In the genomic region with DNA sequence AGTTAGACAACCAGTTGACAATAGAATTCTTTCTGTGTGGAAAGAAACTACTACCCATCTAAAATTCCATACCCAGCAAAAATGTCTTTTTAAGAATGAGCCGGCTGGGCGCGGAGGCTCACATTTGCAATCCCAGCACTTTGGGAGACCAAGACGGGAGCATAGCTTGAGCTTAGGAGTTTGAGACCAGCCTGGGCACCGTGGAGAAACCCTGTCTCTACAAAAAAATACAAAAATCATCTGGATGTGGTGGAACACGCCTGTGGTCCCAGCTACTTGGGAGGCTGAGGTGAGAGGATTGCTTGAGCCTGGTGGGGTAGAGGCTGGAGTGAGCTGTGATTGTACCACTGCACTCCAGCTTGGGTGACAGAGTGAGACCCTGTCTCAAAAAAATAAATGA, we compare ENCODE assay signal across 21 cellular contexts.
DNase-seq lines count a peak whose midpoint lies in the region; ATAC-seq, FAIRE-seq and TF ChIP-seq lines count a peak whose summit lies in the region.
"Had no signal": no experiment of that assay in that cellular context is flagged by ENCODE, and none has a peak within 500 bp of the region (broad histone marks: within the 10 kb centered on the region; RNA-seq: fewer than 3 reads in every experiment).

No MANE protein-coding gene starts in this region.

- no peaks in the 10 kb centered on the region for H3K9me3 Mint-ChIP-seq in osteocyte (ENCODE audit: unreplicated experiment)
- H3K9me3 Mint-ChIP-seq: CD4-positive, alpha-beta T cell; CD8-positive, alpha-beta T cell had no signal

- H3K36me3 ChIP-seq in K562 (ENCODE audit: control insufficient read depth, insufficient read depth, low read length) (no peaks in the 10 kb centered on the region), spleen (no peaks in the 10 kb centered on the region)
- H3K36me3 ChIP-seq: BLaER1 treated with 17β-estradiol and CSF1 and Interleukin-3, amounts not matched to agents 10 nM and 100 nM had no signal

- no peak for ATAC-seq in K562
- ATAC-seq: CD8-positive, alpha-beta T cell had no signal

- H3K4me3 Mint-ChIP-seq in osteocyte (ENCODE audit: unreplicated experiment): no peak overlapping the region
- H3K4me3 Mint-ChIP-seq: B cell; CD4-positive, alpha-beta T cell; CD8-positive, alpha-beta T cell had no signal

- H3K4me3 ChIP-seq in K562 (no peak overlapping the region), spleen (no peak overlapping the region)
- H3K4me3 ChIP-seq: BLaER1 treated with 17β-estradiol and CSF1 and Interleukin-3, amounts not matched to agents 10 nM and 100 nM had no signal

- 23% methylated on average over 6 of the region's 6 CpGs for WGBS in K562 (ENCODE audit: insufficient coverage, low coverage, missing lambda C conversion rate)
- WGBS in spleen, 5 donors: 93 to 96% (median 95%) methylated on average over 6 of the region's 6 CpGs

- no peak overlapping the region for H3K27ac Mint-ChIP-seq in osteocyte (ENCODE audit: unreplicated experiment)
- H3K27ac Mint-ChIP-seq: B cell; CD4-positive, alpha-beta T cell; CD8-positive, alpha-beta T cell had no signal

- H3K9me3 ChIP-seq in K562 (replicated peaks; ENCODE audit: control insufficient read depth, insufficient read depth, low read depth, low read length): no peaks in the 10 kb centered on the region
- H3K9me3 ChIP-seq in spleen: peaks cover 0 to 6% (median 0%) of the 10 kb centered on the region in 8 donors

- CTCF ChIA-PET in K562 (lab: Yijun Ruan, JAX; ENCODE audit: low intra/inter-chr PET ratio): no interaction called here

- no peaks in the 10 kb centered on the region for H4K20me1 ChIP-seq in K562 (replicated peaks; ENCODE audit: control insufficient read depth, insufficient read depth, low read length)
- H4K20me1 ChIP-seq: BLaER1 treated with 17β-estradiol and CSF1 and Interleukin-3, amounts not matched to agents 10 nM and 100 nM had no signal

- peaks cover 5% of the 10 kb centered on the region for H3K27me3 Mint-ChIP-seq in osteocyte (ENCODE audit: unreplicated experiment)
- H3K27me3 Mint-ChIP-seq: CD4-positive, alpha-beta T cell had no signal

- H3K9me1 ChIP-seq in K562 (ENCODE audit: control insufficient read depth, insufficient read depth, low read length): no peaks in the 10 kb centered on the region

- H3K27me3 ChIP-seq in K562 (ENCODE audit: control insufficient read depth in 2 of 2, insufficient read depth in 2 of 2, low read length in 2 of 2): peaks cover 43 to 56% of the 10 kb centered on the region in 2 experiments
- no peaks in the 10 kb centered on the region for H3K27me3 ChIP-seq in spleen (replicated peaks in 1 of 7)
- H3K27me3 ChIP-seq: BLaER1 treated with 17β-estradiol and CSF1 and Interleukin-3, amounts not matched to agents 10 nM and 100 nM had no signal

- no peak overlapping the region for H3K9ac ChIP-seq in K562 (ENCODE audit: insufficient read depth in 1 of 2, low read depth in 2 of 2, low read length in 2 of 2)
- H3K9ac ChIP-seq: BLaER1 treated with 17β-estradiol and CSF1 and Interleukin-3, amounts not matched to agents 10 nM and 100 nM had no signal

- H3K4me2 ChIP-seq in K562 (ENCODE audit: insufficient read depth, low read length): no peak overlapping the region
- H3K4me2 ChIP-seq: BLaER1 treated with 17β-estradiol and CSF1 and Interleukin-3, amounts not matched to agents 10 nM and 100 nM had no signal

- FAIRE-seq in K562 (lab: Jason Lieb, UNC): no peak
- FAIRE-seq: A204.1, D721Med, G401.6, GM12891, GM19239 had no signal

- DNase-seq in K562 (ENCODE audit: extremely low read depth in 1 of 4, low spot score in 3 of 4): no peak
- DNase-seq in osteocyte (ENCODE audit: extremely low spot score, unreplicated experiment): peak; percentile 56
- peak; percentile 18 for DNase-seq in spleen
- DNase-seq in NCI-H774 (lab: John Stamatoyannopoulos, UW): no peak
- DNase-seq in AML-193 (lab: John Stamatoyannopoulos, UW): no peak
- DNase-seq: 8988T; ACHN; Caco-2; Calu3; CD4-positive, alpha-beta T cell; DMS79 treated with DMSO at 0.1 percent for 48 hours; GF-D8 had no signal

- BruUV-seq in K562 (replicated peaks; lab: Mats Ljungman, UMichigan): no TSS peak

- TF ChIP-seq CTCF in K562 (IDR thresholded peaks at IDR 0.05 in 2 of 3, conservative IDR thresholded peaks at IDR 0.05 in 1 of 3; ENCODE audit: insufficient read depth in 2 of 3, low read depth in 1 of 3, low read length in 3 of 3) (no peak), osteocyte (IDR thresholded peaks at IDR 0.05) (no peak), spleen (IDR thresholded peaks at IDR 0.05 in 8 of 11, conservative IDR thresholded peaks at IDR 0.05 in 3 of 11) (no peak)

- intact Hi-C loops in K562 (cut with micrococcal nuclease): no loop called here
- intact Hi-C loops in spleen (cut with DNase I; ENCODE audit: low total_unique reads): no loop called here

- no peaks in the 10 kb centered on the region for H3K4me1 Mint-ChIP-seq in osteocyte (ENCODE audit: unreplicated experiment)
- H3K4me1 Mint-ChIP-seq: B cell had no signal

- in situ Hi-C loops in K562 (cut with MboI): no loop called here

- no peak for TF ChIP-seq POLR2A in K562 (conservative IDR thresholded peaks at IDR 0.05)
- TF ChIP-seq POLR2A in spleen (IDR thresholded peaks at IDR 0.05): no peak

- TF ChIP-seq EP300 in K562 (IDR thresholded peaks at IDR 0.05; ENCODE audit: low read length): no peak

- POLR2A ChIA-PET in K562 (lab: Yijun Ruan, JAX): interaction anchor here (0.6 to 0.7 kb wide), 2 partner anchors 11 to 41 kb away, joined by 3 read pairs; no protein-coding TSS in a partner anchor

- TF ChIP-seq RAD21 in K562 (CRISPR knock-in tag; conservative IDR thresholded peaks at IDR 0.05 in 1 of 2, IDR thresholded peaks at IDR 0.05 in 1 of 2): no peak

- H2AFZ ChIP-seq in K562 (ENCODE audit: low read depth, low read length): no peak overlapping the region

- H3K36me3 Mint-ChIP-seq in osteocyte (ENCODE audit: unreplicated experiment): no peaks in the 10 kb centered on the region
- H3K36me3 Mint-ChIP-seq: CD8-positive, alpha-beta T cell had no signal

- H3K79me2 ChIP-seq in K562 (ENCODE audit: control insufficient read depth, insufficient read depth, low read length): no peaks in the 10 kb centered on the region

- peaks cover 0 to 7% of the 10 kb centered on the region in 2 experiments; a peak in 1 of 5 replicates for H3K4me1 ChIP-seq in K562 (replicated peaks in 1 of 2; ENCODE audit: control insufficient read depth in 2 of 2, insufficient read depth in 2 of 2, low read length in 2 of 2)
- no peaks in the 10 kb centered on the region for H3K4me1 ChIP-seq in spleen

- H3K27ac ChIP-seq in K562 (ENCODE audit: extremely low read depth, low read depth, low read length) (no peak overlapping the region), spleen (no peak overlapping the region)
- H3K27ac ChIP-seq: BLaER1 treated with 17β-estradiol and CSF1 and Interleukin-3, amounts not matched to agents 10 nM and 100 nM; C4-2B had no signal

TF ChIP-seq in K562, 482 proteins besides CTCF, POLR2A, EP300 and RAD21 (continues in another document):
- TF ChIP-seq NFE2 (IDR thresholded peaks at IDR 0.05; ENCODE audit: low read depth): no peak
- no peak for TF ChIP-seq ZNF445 (CRISPR knock-in tag; IDR thresholded peaks at IDR 0.05; ENCODE audit: low read depth)
- TF ChIP-seq ZFP1 (CRISPR knock-in tag; IDR thresholded peaks at IDR 0.05): 0 out of 2 replicates have a peak, but pooled peaks have one; percentile 37
- TF ChIP-seq, protein P1, sequence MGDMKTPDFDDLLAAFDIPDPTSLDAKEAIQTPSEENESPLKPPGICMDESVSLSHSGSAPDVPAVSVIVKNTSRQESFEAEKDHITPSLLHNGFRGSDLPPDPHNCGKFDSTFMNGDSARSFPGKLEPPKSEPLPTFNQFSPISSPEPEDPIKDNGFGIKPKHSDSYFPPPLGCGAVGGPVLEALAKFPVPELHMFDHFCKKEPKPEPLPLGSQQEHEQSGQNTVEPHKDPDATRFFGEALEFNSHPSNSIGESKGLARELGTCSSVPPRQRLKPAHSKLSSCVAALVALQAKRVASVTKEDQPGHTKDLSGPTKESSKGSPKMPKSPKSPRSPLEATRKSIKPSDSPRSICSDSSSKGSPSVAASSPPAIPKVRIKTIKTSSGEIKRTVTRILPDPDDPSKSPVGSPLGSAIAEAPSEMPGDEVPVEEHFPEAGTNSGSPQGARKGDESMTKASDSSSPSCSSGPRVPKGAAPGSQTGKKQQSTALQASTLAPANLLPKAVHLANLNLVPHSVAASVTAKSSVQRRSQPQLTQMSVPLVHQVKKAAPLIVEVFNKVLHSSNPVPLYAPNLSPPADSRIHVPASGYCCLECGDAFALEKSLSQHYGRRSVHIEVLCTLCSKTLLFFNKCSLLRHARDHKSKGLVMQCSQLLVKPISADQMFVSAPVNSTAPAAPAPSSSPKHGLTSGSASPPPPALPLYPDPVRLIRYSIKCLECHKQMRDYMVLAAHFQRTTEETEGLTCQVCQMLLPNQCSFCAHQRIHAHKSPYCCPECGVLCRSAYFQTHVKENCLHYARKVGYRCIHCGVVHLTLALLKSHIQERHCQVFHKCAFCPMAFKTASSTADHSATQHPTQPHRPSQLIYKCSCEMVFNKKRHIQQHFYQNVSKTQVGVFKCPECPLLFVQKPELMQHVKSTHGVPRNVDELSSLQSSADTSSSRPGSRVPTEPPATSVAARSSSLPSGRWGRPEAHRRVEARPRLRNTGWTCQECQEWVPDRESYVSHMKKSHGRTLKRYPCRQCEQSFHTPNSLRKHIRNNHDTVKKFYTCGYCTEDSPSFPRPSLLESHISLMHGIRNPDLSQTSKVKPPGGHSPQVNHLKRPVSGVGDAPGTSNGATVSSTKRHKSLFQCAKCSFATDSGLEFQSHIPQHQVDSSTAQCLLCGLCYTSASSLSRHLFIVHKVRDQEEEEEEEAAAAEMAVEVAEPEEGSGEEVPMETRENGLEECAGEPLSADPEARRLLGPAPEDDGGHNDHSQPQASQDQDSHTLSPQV (IDR thresholded peaks at IDR 0.05): no peak
- TF ChIP-seq ZNF197 (CRISPR knock-in tag; IDR thresholded peaks at IDR 0.05; ENCODE audit: low read depth): no peak
- no peak for TF ChIP-seq ZEB2 (IDR thresholded peaks at IDR 0.05)

Comparison
In these comparisons a context has a peak if more than half of its experiments do, and no peak if none do; other contexts are left out.
1. DNase-seq: peak in osteocyte (single experiment) and spleen (single experiment); none in K562 (0 of 4), NCI-H774 (single experiment) and AML-193 (0 of 2).